20 cellular contexts compared by ENCODE assay signal in genomic region chr1:81217058-81217457, GRCh38.
"Had no signal": no experiment of that assay in that cellular context is flagged by ENCODE, and none has a peak within 500 bp of the region (broad histone marks: within the 10 kb centered on the region; RNA-seq: fewer than 3 reads in every experiment).

No MANE protein-coding gene starts in this region.

- H3K4me3 ChIP-seq: coronary artery, esophagus muscularis mucosa, gastrocnemius medialis, heart right ventricle, left lung, lower lobe of right lung, mucosa of descending colon had no signal

- H3K36me3 ChIP-seq: esophagus muscularis mucosa, gastrocnemius medialis, heart right ventricle, left lung, lower lobe of right lung had no signal

- ATAC-seq: foreskin keratinocyte, gastrocnemius medialis, heart right ventricle, left cardiac atrium, left lung, left ventricle myocardium superior, lower lobe of right lung, mucosa of descending colon had no signal

- DNase-seq: effector memory CD4-positive, alpha-beta T cell; foreskin keratinocyte; gastrocnemius medialis; glutamatergic neuron; head of caudate nucleus; heart right ventricle; hippocampal formation; left cardiac atrium; left lung; left ventricle myocardium superior; lower lobe of right lung; mesenchymal stem cell; mucosa of descending colon; naive B cell had no signal

- H3K4me1 ChIP-seq: esophagus muscularis mucosa, foreskin keratinocyte, gastrocnemius medialis, heart right ventricle, left lung, lower lobe of right lung had no signal

- H3K27ac ChIP-seq: coronary artery, esophagus muscularis mucosa, foreskin keratinocyte, gastrocnemius medialis, heart right ventricle, left lung, lower lobe of right lung had no signal

- H3K9me3 ChIP-seq: esophagus muscularis mucosa, gastrocnemius medialis, heart right ventricle, lower lobe of right lung, mucosa of descending colon had no signal

- FAIRE-seq: colon, endothelial cell of umbilical vein, islet of Langerhans, keratinocyte had no signal

- H3K27me3 ChIP-seq: esophagus muscularis mucosa, foreskin keratinocyte, gastrocnemius medialis, heart right ventricle, left lung had no signal
